ENCODE assay signal across 6 cellular contexts in the genomic region with DNA sequence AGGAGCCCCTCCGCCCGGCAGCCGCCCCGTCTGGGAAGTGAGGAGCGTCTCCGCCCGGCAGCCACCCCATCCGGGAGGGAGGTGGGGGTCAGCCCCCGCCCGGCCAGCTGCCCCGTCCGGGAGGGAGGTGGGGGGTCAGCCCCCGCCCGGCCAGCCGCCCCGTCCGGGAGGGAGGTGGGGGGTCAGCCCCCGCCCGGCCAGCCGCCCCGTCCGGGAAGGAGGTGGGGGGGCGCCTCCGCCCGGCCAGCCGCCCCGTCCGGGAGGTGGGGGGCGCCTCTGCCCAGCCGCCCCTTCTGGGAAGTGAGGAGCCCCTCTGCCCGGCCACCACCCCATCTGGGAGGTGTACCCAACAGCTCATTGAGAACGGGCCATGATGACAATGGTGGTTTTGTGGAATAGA. TPM values are rescaled to one million over a fixed set of nuclear protein-coding genes. Genes with fewer than 3 reads are reported as not detected.
"Had no signal": no experiment of that assay in that cellular context is flagged by ENCODE, and none has a peak within 500 bp of the region (broad histone marks: within the 10 kb centered on the region; RNA-seq: fewer than 3 reads in every experiment).

No MANE protein-coding gene starts in this region.

RNA-seq across cellular contexts. Expression of gene TSSK2, which starts 46.5 kb away (rescaled TPM):
- total RNA-seq: GM23338, H1, H9, HepG2, HT1080 had no signal
- polyA plus RNA-seq: GM23338, H1, HepG2, IgD-negative memory B cell had no signal
